In the genomic region with DNA sequence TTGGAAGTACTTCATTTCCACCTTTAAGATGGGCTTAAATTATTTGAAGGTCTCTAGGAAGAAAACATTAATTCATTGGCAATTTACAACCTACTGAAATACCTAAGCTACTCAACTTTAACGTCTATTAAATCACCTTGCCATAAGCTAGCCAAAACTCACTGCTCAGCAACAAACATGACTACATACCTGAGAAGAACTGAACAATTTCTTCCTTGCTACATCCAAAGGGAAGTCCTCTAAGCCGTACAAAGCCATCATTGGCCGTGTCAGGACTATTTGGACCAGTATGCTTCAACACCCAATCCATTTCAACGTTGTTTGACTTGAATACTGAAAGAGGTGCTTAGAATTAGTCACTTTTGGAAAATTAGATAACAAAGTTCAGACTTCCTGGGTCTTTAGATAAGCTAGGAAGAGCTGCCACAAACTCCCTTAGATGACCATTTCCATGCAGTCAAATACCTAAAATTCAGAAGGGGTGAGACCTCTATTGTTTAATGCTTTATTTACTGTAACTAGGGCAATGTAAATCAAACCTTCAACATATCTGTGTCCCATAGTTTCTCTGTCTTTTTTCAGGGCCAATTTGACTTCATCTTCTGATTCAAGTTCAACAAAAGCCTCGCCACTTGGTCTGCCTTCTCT, we compare ENCODE assay signal across 8 cellular contexts. TPM values are rescaled to one million over a fixed set of nuclear protein-coding genes. Genes with fewer than 3 reads are reported as not detected.
DNase-seq lines count a peak whose midpoint lies in the region; ATAC-seq, FAIRE-seq and TF ChIP-seq lines count a peak whose summit lies in the region.

No MANE protein-coding gene starts in this region.

- H3K4me3 ChIP-seq in MM.1S (ENCODE audit: low read length) = peak overlapping the region; percentile 63
- peak overlapping the region in 56 of 59 donors; percentile 2 to 100 (median 99) for H3K4me3 ChIP-seq in dorsolateral prefrontal cortex

- H3K4me1 Mint-ChIP-seq in CD14-positive monocyte = peaks cover 41% of the 10 kb centered on the region
- peaks cover 73% of the 10 kb centered on the region for H3K4me1 Mint-ChIP-seq in nephron progenitor cell

- H3K9me3 ChIP-seq in MM.1S (replicated peaks; ENCODE audit: insufficient read depth, low read length) = no peaks in the 10 kb centered on the region

- H3K9me3 Mint-ChIP-seq in CD14-positive monocyte (no peaks in the 10 kb centered on the region), nephron progenitor cell (no peaks in the 10 kb centered on the region)

- H3K27ac Mint-ChIP-seq in CD14-positive monocyte (peak overlapping the region; percentile 11 to 99 (median 89)), nephron progenitor cell (peak overlapping the region; percentile 93)

- H3F3A ChIP-seq in MM.1S (ENCODE audit: insufficient read depth, low read length) = peaks cover 70% of the 10 kb centered on the region

- H3K9me2 ChIP-seq in MM.1S (replicated peaks; ENCODE audit: insufficient read depth, low read length) = no peaks in the 10 kb centered on the region

- H3K4me1 ChIP-seq in MM.1S (ENCODE audit: low read length) = peaks cover 33% of the 10 kb centered on the region

- ATAC-seq in GM21737 (IDR thresholded peaks at IDR 0.05; ENCODE audit: unreplicated experiment) (no peak), GM21529 (IDR thresholded peaks at IDR 0.05; ENCODE audit: unreplicated experiment) (no peak)

- H3K36me3 Mint-ChIP-seq in CD14-positive monocyte (peaks cover 55 to 63% of the 10 kb centered on the region in 2 donors), nephron progenitor cell (ENCODE audit: low read depth) (peaks cover 66% of the 10 kb centered on the region)

- intact Hi-C loops in CD14-positive monocyte (cut with micrococcal nuclease) (loop anchor here in 1 of 2 donors (5.0 to 10.0 kb wide), 4 partner anchors 66 to 204 kb away; partner anchors contain the start of genes CANX, RUFY1 and SQSTM1), dorsolateral prefrontal cortex (cut with DNase I) (loop anchor here (5.0 kb wide), 1 partner anchor 64 kb away; no protein-coding TSS in a partner anchor)

- H3K36me3 ChIP-seq in MM.1S (replicated peaks; ENCODE audit: insufficient read depth, low read length) = peaks cover 59% of the 10 kb centered on the region

- DNase-seq in CD14-positive monocyte (ENCODE audit: low spot score) = no peak
- DNase-seq in MM.1S = no peak
- no peak for DNase-seq in dorsolateral prefrontal cortex
- DNase-seq in nephron progenitor cell = no peak
- DNase-seq in HuH-7 (ENCODE audit: low spot score) = no peak
- DNase-seq in HTR-8/SVneo (ENCODE audit: insufficient read length, low spot score) = no peak

- peak overlapping the region; percentile 77; the same call in 1 of the 2 replicates for H3K9ac ChIP-seq in MM.1S (ENCODE audit: low read length)

- H3K4me3 Mint-ChIP-seq in CD14-positive monocyte (peak overlapping the region; percentile 91 to 94), nephron progenitor cell (peak overlapping the region; percentile 99)

- H2AFZ ChIP-seq in MM.1S (ENCODE audit: low read length) = no peak overlapping the region

- peak overlapping the region; percentile 4; the same call in 1 of the 2 replicates for H3K27ac ChIP-seq in MM.1S (ENCODE audit: low read length)
- peak overlapping the region in 16 of 59 donors; percentile 0 to 100 (median 48) for H3K27ac ChIP-seq in dorsolateral prefrontal cortex

- H3K27me3 ChIP-seq in MM.1S (replicated peaks; ENCODE audit: insufficient read depth, low read length) = no peaks in the 10 kb centered on the region
- H3K27me3 ChIP-seq in dorsolateral prefrontal cortex = no peaks in the 10 kb centered on the region

- peaks cover 84% of the 10 kb centered on the region for H3K79me2 ChIP-seq in MM.1S (ENCODE audit: low read length)

- TF ChIP-seq CTCF in CD14-positive monocyte (IDR thresholded peaks at IDR 0.05) (no peak), MM.1S (IDR thresholded peaks at IDR 0.05; ENCODE audit: low read length) (no peak), dorsolateral prefrontal cortex (IDR thresholded peaks at IDR 0.05 in 54 of 56, conservative IDR thresholded peaks at IDR 0.05 in 2 of 56; ENCODE audit: low read depth in 1 of 56, partially characterized antibody in 56 of 56) (no peak), nephron progenitor cell (IDR thresholded peaks at IDR 0.05) (no peak)

- peaks cover 67% of the 10 kb centered on the region for H4K20me1 ChIP-seq in MM.1S (ENCODE audit: insufficient read depth, low read length)

- H3K4me2 ChIP-seq in MM.1S (ENCODE audit: low read depth, low read length) = peak overlapping the region; percentile 81

- no peak for FAIRE-seq in HTR-8/SVneo (lab: Jason Lieb, UNC)

- no peaks in the 10 kb centered on the region for H3K27me3 Mint-ChIP-seq in CD14-positive monocyte (ENCODE audit: low read depth in 3 of 3)
- H3K27me3 Mint-ChIP-seq in nephron progenitor cell (ENCODE audit: low read depth, poor library complexity) = peaks cover 4% of the 10 kb centered on the region

RNA-seq across cellular contexts. Expression of gene HNRNPH1, which starts 2.6 kb away (rescaled TPM):
- 10 to 100 TPM; 47.4 to 51.9 TPM for polyA plus RNA-seq in CD14-positive monocyte
- 100 to 1,000 TPM; 242 to 469 (median 329) TPM for total RNA-seq in dorsolateral prefrontal cortex
